ENCODE assay signal across 15 cellular contexts in genomic region chr15:28107894-28108255, GRCh38. TPM values are rescaled to one million over a fixed set of nuclear protein-coding genes. Genes with fewer than 3 reads are reported as not detected.
DNase-seq lines count a peak whose midpoint lies in the region; ATAC-seq and TF ChIP-seq lines count a peak whose summit lies in the region.
"Had no signal": no experiment of that assay in that cellular context is flagged by ENCODE, and none has a peak within 500 bp of the region (broad histone marks: within the 10 kb centered on the region; RNA-seq: fewer than 3 reads in every experiment).

No MANE protein-coding gene starts in this region.

- peaks cover 7% of the 10 kb centered on the region for H3K36me3 ChIP-seq in mammary epithelial cell (ENCODE audit: insufficient read depth, low read length)
- H3K36me3 ChIP-seq in iPS-15b (ENCODE audit: control insufficient read depth, insufficient read depth, low read length), result peaks cover 20% of the 10 kb centered on the region
- H3K36me3 ChIP-seq in testis (ENCODE audit: low read depth, missing control alignments), result no peaks in the 10 kb centered on the region

- no peak overlapping the region for H3K4me3 ChIP-seq in mammary epithelial cell (replicated peaks in 1 of 3; ENCODE audit: insufficient read depth in 1 of 3, low read depth in 2 of 3, low read length in 3 of 3)
- H3K4me3 ChIP-seq in iPS-15b (ENCODE audit: low read depth, low read length), result peak overlapping the region; percentile 74
- H3K4me3 ChIP-seq in testis, result peak overlapping the region; percentile 49 to 65

- H3K27me3 ChIP-seq in mammary epithelial cell (ENCODE audit: insufficient read depth, low read length) (peaks cover 8% of the 10 kb centered on the region), iPS-15b (ENCODE audit: control insufficient read depth, insufficient read depth, low read length) (peaks cover 37% of the 10 kb centered on the region), testis (no peaks in the 10 kb centered on the region)

- no peak for ATAC-seq in activated B cell treated with CpG ODN at 0.5 μM for 24 hours (ENCODE audit: low read depth)
- no peak for ATAC-seq in GM18505 (IDR thresholded peaks at IDR 0.05; ENCODE audit: unreplicated experiment)
- ATAC-seq in left lobe of liver, result no peak

- H3K4me1 Mint-ChIP-seq in activated B cell treated with CpG ODN at 0.5 μM for 24 hours, result peaks cover 10% of the 10 kb centered on the region

- 76% methylated on average over 3 of the region's 9 CpGs for WGBS in mammary epithelial cell (ENCODE audit: low coverage, missing lambda C conversion rate)
- 51 to 65% methylated on average over 9 of the region's 9 CpGs for WGBS in testis, 2 donors

- no peaks in the 10 kb centered on the region for H3K9me3 ChIP-seq in mammary epithelial cell (replicated peaks; ENCODE audit: insufficient read depth, low read length)
- H3K9me3 ChIP-seq in iPS-15b (ENCODE audit: control insufficient read depth, insufficient read depth, low read length), result no peaks in the 10 kb centered on the region
- H3K9me3 ChIP-seq in testis, result no peaks in the 10 kb centered on the region

- CTCF ChIA-PET in mammary epithelial cell (lab: Charles Lee; ENCODE audit: low non-redundant PET), result no interaction called here
- CTCF ChIA-PET in activated B cell treated with CpG ODN at 0.5 μM for 24 hours (lab: Charles Lee), result no interaction called here

- BruUV-seq in mammary epithelial cell (replicated peaks; lab: Mats Ljungman, UMichigan), result no TSS peak

- H3K27ac ChIP-seq in mammary epithelial cell (ENCODE audit: insufficient read depth, low read depth, low read length), result no peak overlapping the region
- no peak overlapping the region for H3K27ac ChIP-seq in testis
- H3K27ac ChIP-seq: HL-60, WERI-Rb-1 had no signal

- POLR2A ChIA-PET in activated B cell treated with CpG ODN at 0.5 μM for 24 hours (lab: Charles Lee), result interaction anchor here (0.7 to 1.3 kb wide), 2 partner anchors 11 to 17 kb away, joined by 3 to 4 read pairs; no protein-coding TSS in a partner anchor

- no peaks in the 10 kb centered on the region for H3K79me2 ChIP-seq in mammary epithelial cell (ENCODE audit: insufficient read depth, low read length)

- no peak overlapping the region for H3K27ac Mint-ChIP-seq in activated B cell treated with CpG ODN at 0.5 μM for 24 hours
- H3K27ac Mint-ChIP-seq: HFFc6 had no signal

- TF ChIP-seq CTCF in mammary epithelial cell (conservative IDR thresholded peaks at IDR 0.05 in 1 of 2, IDR thresholded peaks at IDR 0.05 in 1 of 2; ENCODE audit: extremely low read depth in 1 of 2, insufficient read depth in 1 of 2, low read depth in 1 of 2, low read length in 2 of 2) (no peak), activated B cell treated with CpG ODN at 0.5 μM for 24 hours (IDR thresholded peaks at IDR 0.05) (no peak), testis (IDR thresholded peaks at IDR 0.05) (no peak)

- peaks cover 18% of the 10 kb centered on the region for H3K36me3 Mint-ChIP-seq in activated B cell treated with CpG ODN at 0.5 μM for 24 hours (ENCODE audit: low read depth)

- no peaks in the 10 kb centered on the region for H4K20me1 ChIP-seq in mammary epithelial cell (ENCODE audit: insufficient read depth, low read length)

- no peak overlapping the region for H3K4me2 ChIP-seq in mammary epithelial cell (ENCODE audit: insufficient read depth, low read depth, low read length)

- H2AFZ ChIP-seq in mammary epithelial cell (ENCODE audit: low read depth, low read length), result no peak overlapping the region

- H3K4me3 Mint-ChIP-seq in activated B cell treated with CpG ODN at 0.5 μM for 24 hours, result peak overlapping the region; percentile 32

- in situ Hi-C loops in T47D (cut with HindIII; ENCODE audit: low pct_unique_long_range_greater_than_20kb, low sequenced_read_pairs), result no loop called here
- in situ Hi-C loops in mammary epithelial cell (cut with MboI; ENCODE audit: low sequenced_read_pairs in 2 of 2), result no loop called here

- peaks cover 30% of the 10 kb centered on the region for H3K27me3 Mint-ChIP-seq in activated B cell treated with CpG ODN at 0.5 μM for 24 hours

- intact Hi-C loops in mammary epithelial cell (cut with micrococcal nuclease), result no loop called here
- intact Hi-C loops in activated B cell treated with CpG ODN at 0.5 μM for 24 hours (cut with micrococcal nuclease), result loop anchor here (1.0 kb wide), 1 partner anchor 9 kb away; the partner anchor contains the start of gene OCA2
- intact Hi-C loops in testis (cut with DNase I; ENCODE audit: low total_unique reads), result no loop called here

- dilution Hi-C loops in mammary epithelial cell (cut with HindIII; ENCODE audit: low sequenced_read_pairs), result no loop called here

- H3K9ac ChIP-seq in mammary epithelial cell (ENCODE audit: insufficient read depth, low read length) (no peak overlapping the region), iPS-15b (ENCODE audit: low read depth, low read length) (no peak overlapping the region)

- no peaks in the 10 kb centered on the region for H3K9me3 Mint-ChIP-seq in activated B cell treated with CpG ODN at 0.5 μM for 24 hours
- H3K9me3 Mint-ChIP-seq: HFFc6 had no signal

- DNase-seq in T47D (ENCODE audit: low read depth in 1 of 2, low spot score in 1 of 2) (peak; percentile 49 to 69), mammary epithelial cell (no peak), activated B cell treated with CpG ODN at 0.5 μM for 24 hours (no peak), testis (no peak), nucleus accumbens (lab: John Stamatoyannopoulos, UW) (no peak), left lobe of liver (ENCODE audit: low spot score) (no peak)
- DNase-seq: amniotic stem cell; HFFc6; NCI-H187 treated with DMSO at 0.1 percent for 48 hours; stimulated activated CD8-positive, alpha-beta memory T cell treated with anti-CD3 and anti-CD28 coated beads, Interleukin-4, amount 100 ng/mL, for 48 hours; WERI-Rb-1 had no signal

- no peak for TF ChIP-seq POLR2A in testis (IDR thresholded peaks at IDR 0.05)
- no peak for TF ChIP-seq POLR2A in GM18505 (IDR thresholded peaks at IDR 0.05; ENCODE audit: borderline replicate concordance, extremely low read depth, insufficient read depth, insufficient read length)

- H3K4me1 ChIP-seq in mammary epithelial cell (ENCODE audit: insufficient read depth, low read length) (peaks cover 15% of the 10 kb centered on the region), iPS-15b (ENCODE audit: control insufficient read depth, insufficient read depth, low read length) (no peaks in the 10 kb centered on the region), testis (peaks cover 5% of the 10 kb centered on the region)

RNA-seq across cellular contexts. Expression of gene OCA2, which starts 8.8 kb away (rescaled TPM):
- under 1 TPM in 1 of 2 donors, not detected in 1; 0.33 TPM for total RNA-seq in mammary epithelial cell
- not detected for polyA plus RNA-seq in mammary epithelial cell
- not detected for polyA minus RNA-seq in mammary epithelial cell
- not detected in 2 replicates for total RNA-seq in activated B cell treated with CpG ODN at 0.5 μM for 24 hours
- 1 to 10 TPM; 4.5 to 7.2 TPM for total RNA-seq in testis
- 2.6 TPM for polyA plus RNA-seq in testis (ENCODE audit: insufficient read depth, low read depth, low replicate concordance)
- total RNA-seq in left lobe of liver, result 0.10 TPM
- total RNA-seq: fibroblast of lung, HFFc6 had no signal
- polyA plus RNA-seq: fibroblast of lung had no signal

Comparison
In these comparisons a context has a peak if more than half of its experiments do, and no peak if none do; other contexts are left out.
1. DNase-seq: peak in T47D (2 of 2); none in mammary epithelial cell (single experiment), activated B cell treated with CpG ODN at 0.5 μM for 24 hours (single experiment), testis (single experiment), nucleus accumbens (0 of 56) and left lobe of liver (single experiment).
2. H3K4me3 ChIP-seq: peak in iPS-15b (single experiment) and testis (2 of 2); none in mammary epithelial cell (0 of 3).